21 cellular contexts compared by ENCODE assay signal in the genomic region with DNA sequence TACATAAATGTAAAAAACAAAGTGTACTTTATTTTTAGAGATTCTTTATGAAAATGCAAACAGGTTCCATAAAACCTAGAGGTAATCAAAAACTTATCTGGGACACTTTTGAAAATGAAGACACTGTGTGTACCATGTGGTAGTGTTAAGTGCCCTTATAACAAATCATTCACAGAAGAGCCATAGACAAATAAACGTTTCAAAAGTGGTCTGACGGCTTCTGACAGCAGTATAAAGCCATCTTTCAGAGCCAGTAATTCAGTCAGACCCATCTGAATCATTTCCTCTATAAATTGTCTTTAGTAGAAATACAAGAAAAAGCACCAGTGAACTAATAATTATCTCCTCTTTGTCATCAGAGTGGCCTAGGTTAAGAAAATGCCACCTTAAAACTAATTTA.
DNase-seq lines count a peak whose midpoint lies in the region; ATAC-seq lines count a peak whose summit lies in the region.
"Had no signal": no experiment of that assay in that cellular context is flagged by ENCODE, and none has a peak within 500 bp of the region (broad histone marks: within the 10 kb centered on the region; RNA-seq: fewer than 3 reads in every experiment).

No MANE protein-coding gene starts in this region.

- DNase-seq in DMS153 treated with DMSO at 0.1 percent for 48 hours (lab: John Stamatoyannopoulos, UW; ENCODE audit: unreplicated experiment) (peak; percentile 25), M059J (ENCODE audit: low read depth) (peak; percentile 9), NCI-H526 (lab: John Stamatoyannopoulos, UW) (peak; percentile 58 to 60), epithelial cell of prostate (ENCODE audit: low read depth, low spot score) (peak; percentile 5), NCI-H1694 (lab: John Stamatoyannopoulos, UW) (no peak), posterior cingulate gyrus (no peak)
- DNase-seq: activated CD8-positive, alpha-beta memory T cell treated with anti-CD3 and anti-CD28 coated beads, Interleukin-2, amount 50 U/mL, for 4 hours; effector CD4-positive, alpha-beta T cell; GF-D8; KG1; mesenchymal stem cell; naive thymus-derived CD4-positive, alpha-beta T cell; NCI-H2171 treated with DMSO at 0.1 percent for 48 hours; retina; spleen; stimulated activated CD4-positive, alpha-beta T cell treated with anti-CD3 and anti-CD28 coated beads, Interleukin-4, amount 100 ng/mL, for 24 hours; stimulated activated naive CD4-positive, alpha-beta T cell treated with Interleukin-2 at 50 U/mL for 16 hours had no signal

- no peak overlapping the region for H3K27ac ChIP-seq in epithelial cell of prostate
- H3K27ac ChIP-seq: esophagus muscularis mucosa, spleen had no signal

- ATAC-seq in HG03097 (IDR thresholded peaks at IDR 0.05; ENCODE audit: low FRiP score, unreplicated experiment) (no peak), GM18511 (IDR thresholded peaks at IDR 0.05; ENCODE audit: unreplicated experiment) (no peak)
- ATAC-seq: naive thymus-derived CD4-positive, alpha-beta T cell; SK-N-SH treated with all-trans-retinoic acid at 6 μM for 48 hours had no signal

- intact Hi-C loops in posterior cingulate gyrus (cut with DNase I), result no loop called here

Comparison
In these comparisons a context has a peak if more than half of its experiments do, and no peak if none do; other contexts are left out.
1. DNase-seq: peak in DMS153 treated with DMSO at 0.1 percent for 48 hours (single experiment), M059J (single experiment), NCI-H526 (2 of 2) and epithelial cell of prostate (single experiment); none in NCI-H1694 (single experiment) and posterior cingulate gyrus (0 of 10).